ENCODE assay signal across 10 cellular contexts in the genomic region with DNA sequence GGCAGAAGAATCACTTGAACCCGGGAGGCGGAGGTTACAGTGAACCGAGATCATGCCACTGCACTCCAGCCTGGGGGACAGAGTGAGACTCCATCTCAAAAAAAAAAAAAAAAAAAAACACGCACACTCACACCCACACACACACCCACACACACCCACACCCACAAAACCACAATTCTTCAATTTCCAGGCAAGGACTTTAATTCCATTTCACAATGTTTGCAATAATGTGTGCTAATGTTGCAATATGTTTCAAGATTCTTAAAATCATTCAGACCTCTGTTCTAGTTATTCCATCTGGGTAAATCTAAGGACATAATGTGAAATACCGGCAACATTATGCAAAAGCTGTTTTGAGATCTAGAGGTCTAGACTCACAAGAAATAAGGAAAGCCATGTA. TPM values are rescaled to one million over a fixed set of nuclear protein-coding genes. Genes with fewer than 3 reads are reported as not detected.
A peak's percentile ranks its signal among the peaks of the same experiment; 100 is the strongest.
DNase-seq lines count a peak whose midpoint lies in the region; ATAC-seq and TF ChIP-seq lines count a peak whose summit lies in the region.
"Had no signal": no experiment of that assay in that cellular context is flagged by ENCODE, and none has a peak within 500 bp of the region (broad histone marks: within the 10 kb centered on the region; RNA-seq: fewer than 3 reads in every experiment).

No MANE protein-coding gene starts in this region.

- peaks cover 75% of the 10 kb centered on the region for H3K36me3 Mint-ChIP-seq in effector memory CD8-positive, alpha-beta T cell (ENCODE audit: insufficient read depth)
- H3K36me3 Mint-ChIP-seq in stimulated activated effector memory CD8-positive, alpha-beta T cell treated with anti-CD3 and anti-CD28 coated beads, Interleukin-12 subunit alpha, Interleukin-12 subunit beta, amount 100 ng/mL, for 72 hours, result peaks cover 98% of the 10 kb centered on the region

- H3K9me3 Mint-ChIP-seq in effector memory CD8-positive, alpha-beta T cell, result no peaks in the 10 kb centered on the region
- peaks cover 7% of the 10 kb centered on the region for H3K9me3 Mint-ChIP-seq in stimulated activated effector memory CD8-positive, alpha-beta T cell treated with anti-CD3 and anti-CD28 coated beads, Interleukin-12 subunit alpha, Interleukin-12 subunit beta, amount 100 ng/mL, for 72 hours

- H3K9me2 ChIP-seq in PC-9 (ENCODE audit: insufficient read depth), result no peaks in the 10 kb centered on the region

- H3K4me3 Mint-ChIP-seq in effector memory CD8-positive, alpha-beta T cell, result peak overlapping the region; percentile 25 to 56
- no peak overlapping the region for H3K4me3 Mint-ChIP-seq in stimulated activated effector memory CD8-positive, alpha-beta T cell treated with anti-CD3 and anti-CD28 coated beads, Interleukin-12 subunit alpha, Interleukin-12 subunit beta, amount 100 ng/mL, for 72 hours

- H3K4me3 ChIP-seq in PC-9, result no peak overlapping the region

- no TSS peak for BruUV-seq in PC-9 (replicated peaks; lab: Mats Ljungman, UMichigan)

- no peak overlapping the region for H2AFZ ChIP-seq in PC-9

- H3K4me1 Mint-ChIP-seq in effector memory CD8-positive, alpha-beta T cell (ENCODE audit: low read depth in 2 of 2), result peaks cover 27 to 47% of the 10 kb centered on the region in 2 donors
- H3K4me1 Mint-ChIP-seq in stimulated activated effector memory CD8-positive, alpha-beta T cell treated with anti-CD3 and anti-CD28 coated beads, Interleukin-12 subunit alpha, Interleukin-12 subunit beta, amount 100 ng/mL, for 72 hours, result peaks cover 47% of the 10 kb centered on the region

- no peaks in the 10 kb centered on the region for H3K36me3 ChIP-seq in PC-9 (ENCODE audit: low read depth)

- 0 out of 2 replicates have a peak, but pooled peaks cover 4% of the 10 kb centered on the region for H3K4me1 ChIP-seq in PC-9 (replicated peaks; ENCODE audit: insufficient read depth)

- H3K79me2 ChIP-seq in PC-9 (ENCODE audit: low read depth), result no peaks in the 10 kb centered on the region

- H4K20me1 ChIP-seq in PC-9 (ENCODE audit: insufficient read depth), result no peaks in the 10 kb centered on the region

- H3K9me3 ChIP-seq in PC-9 (ENCODE audit: insufficient read depth, low read depth), result no peaks in the 10 kb centered on the region

- intact Hi-C loops in PC-9 (cut with micrococcal nuclease; ENCODE audit: unreplicated experiment), result no loop called here

- peak; percentile 28 for DNase-seq in activated naive CD4-positive, alpha-beta T cell treated with Interleukin-2 at 50 U/mL for 16 hours
- DNase-seq in activated naive CD4-positive, alpha-beta T cell treated with anti-CD3 and anti-CD28 coated beads, Interleukin-2, amount 50 U/mL, for 16 hours, result no peak
- peak; percentile 56 for DNase-seq in OCI-M1 (lab: John Stamatoyannopoulos, UW)
- DNase-seq in effector memory CD8-positive, alpha-beta T cell, result no peak
- no peak for DNase-seq in stimulated activated effector memory CD8-positive, alpha-beta T cell treated with anti-CD3 and anti-CD28 coated beads, Interleukin-12 subunit alpha, Interleukin-12 subunit beta, amount 100 ng/mL, for 72 hours (ENCODE audit: low spot score in 2 of 2)
- DNase-seq in PC-9, result no peak
- DNase-seq in HT-29 (ENCODE audit: low spot score), result no peak
- DNase-seq: C1 segment of cervical spinal cord, glutamatergic neuron had no signal

- peak; percentile 42 for ATAC-seq in effector memory CD8-positive, alpha-beta T cell (replicated peaks)
- no peak for ATAC-seq in stimulated activated effector memory CD8-positive, alpha-beta T cell treated with anti-CD3 and anti-CD28 coated beads, Interleukin-12 subunit alpha, Interleukin-12 subunit beta, amount 100 ng/mL, for 72 hours
- no peak for ATAC-seq in HG03135 (IDR thresholded peaks at IDR 0.05; ENCODE audit: unreplicated experiment)

- peak overlapping the region; percentile 88 to 90 for H3K27ac Mint-ChIP-seq in effector memory CD8-positive, alpha-beta T cell
- H3K27ac Mint-ChIP-seq in stimulated activated effector memory CD8-positive, alpha-beta T cell treated with anti-CD3 and anti-CD28 coated beads, Interleukin-12 subunit alpha, Interleukin-12 subunit beta, amount 100 ng/mL, for 72 hours, result peak overlapping the region; percentile 82

- no peaks in the 10 kb centered on the region for H3K27me3 ChIP-seq in PC-9 (ENCODE audit: insufficient read depth, low read depth)

- no peak for TF ChIP-seq CTCF in PC-9 (conservative IDR thresholded peaks at IDR 0.05)

- no peaks in the 10 kb centered on the region for H3F3A ChIP-seq in PC-9 (ENCODE audit: insufficient read depth, low read depth)

- no peak overlapping the region for H3K27ac ChIP-seq in PC-9

- H3K4me2 ChIP-seq in PC-9, result no peak overlapping the region

- H3K27me3 Mint-ChIP-seq in effector memory CD8-positive, alpha-beta T cell, result no peaks in the 10 kb centered on the region

- POLR2A ChIA-PET in PC-9 (lab: Charles Lee; ENCODE audit: unreplicated experiment), result no interaction called here

- CTCF ChIA-PET in PC-9 (lab: Charles Lee), result no interaction called here

RNA-seq across cellular contexts. Expression of a gene that starts 28.3 kb away (rescaled TPM):
- total RNA-seq in PC-9 (2021), result 0.35 and 0.50 TPM in 2 replicates
- total RNA-seq in HT-29 (2014; rRNA removed; shearing (Covaris generic)), result 0.33 and 0.50 TPM in 2 replicates

RNA-seq across cellular contexts. Expression of a gene that starts 38.0 kb away (rescaled TPM):
- 18.0 and 22.4 TPM in 2 replicates for total RNA-seq in PC-9 (2021)
- total RNA-seq in HT-29 (2014; rRNA removed; shearing (Covaris generic)), result 3.6 and 5.3 TPM in 2 replicates

RNA-seq across cellular contexts. Expression of a gene that starts 57.4 kb away (rescaled TPM):
- 24.5 and 26.7 TPM in 2 replicates for total RNA-seq in PC-9 (2021)
- total RNA-seq in HT-29 (2014; rRNA removed; shearing (Covaris generic)), result 13.0 and 14.7 TPM in 2 replicates

Comparison
In these comparisons a context has a peak if more than half of its experiments do, and no peak if none do; other contexts are left out.
1. DNase-seq: peak in activated naive CD4-positive, alpha-beta T cell treated with Interleukin-2 at 50 U/mL for 16 hours (single experiment) and OCI-M1 (single experiment); none in activated naive CD4-positive, alpha-beta T cell treated with anti-CD3 and anti-CD28 coated beads, Interleukin-2, amount 50 U/mL, for 16 hours (single experiment), effector memory CD8-positive, alpha-beta T cell (0 of 3), stimulated activated effector memory CD8-positive, alpha-beta T cell treated with anti-CD3 and anti-CD28 coated beads, Interleukin-12 subunit alpha, Interleukin-12 subunit beta, amount 100 ng/mL, for 72 hours (0 of 2), PC-9 (0 of 2) and HT-29 (single experiment).